24 cellular contexts compared by ENCODE assay signal in genomic region chr7:40859076-40859475, GRCh38.
"Had no signal": no experiment of that assay in that cellular context is flagged by ENCODE, and none has a peak within 500 bp of the region (broad histone marks: within the 10 kb centered on the region; RNA-seq: fewer than 3 reads in every experiment).

No MANE protein-coding gene starts in this region.

- H3K36me3 ChIP-seq: colonic mucosa, esophagus squamous epithelium had no signal

- H3K27ac ChIP-seq: ascending aorta, colonic mucosa, epithelial cell of prostate, esophagus squamous epithelium, VCaP had no signal

- DNase-seq: activated CD4-positive, alpha-beta memory T cell treated with anti-CD3 and anti-CD28 coated beads, Interleukin-2, amount 10 ng/mL, durations not matched to agents 7 days and 5 days; activated CD4-positive, alpha-beta T cell treated with anti-CD3 and anti-CD28 coated beads for 1 hour; activated CD4-positive, alpha-beta T cell treated with anti-CD3 and anti-CD28 coated beads for 4 hours; activated CD4-positive, alpha-beta T cell treated with anti-CD3 and anti-CD28 coated beads, Interleukin-2, amount 10 ng/mL, durations not matched to agents 7 days and 5 days; activated CD4-positive, alpha-beta T cell treated with anti-CD3 and anti-CD28 coated beads, Interleukin-2, amount 50 U/mL, for 4 hours; activated CD8-positive, alpha-beta memory T cell treated with anti-CD3 and anti-CD28 coated beads, Interleukin-2, amount 50 U/mL, for 48 hours; activated gamma-delta T cell; activated naive CD4-positive, alpha-beta T cell; activated naive CD4-positive, alpha-beta T cell treated with anti-CD3 and anti-CD28 coated beads, Interleukin-2, amount 10 ng/mL, durations not matched to agents 7 days and 5 days; activated naive CD8-positive, alpha-beta T cell treated with anti-CD3 and anti-CD28 coated beads, Interleukin-2, amount 10 ng/mL, durations not matched to agents 7 days and 5 days; activated T-cell treated with anti-CD3 and anti-CD28 coated beads for 4 hours; activated T-cell treated with anti-CD3 and anti-CD28 coated beads, Interleukin-2, amount 50 U/mL, for 24 hours; activated T-cell treated with anti-CD3 and anti-CD28 coated beads, Interleukin-2, amount 50 U/mL, for 72 hours; central memory CD4-positive, alpha-beta T cell; cerebellar nuclear complex; colonic mucosa; effector CD8-positive, alpha-beta T cell; esophagus squamous epithelium; T-helper 2 cell had no signal

- H3K27me3 ChIP-seq: ascending aorta, colonic mucosa, esophagus squamous epithelium had no signal

- H3K9me3 ChIP-seq: ascending aorta, colonic mucosa, esophagus squamous epithelium had no signal

- H3K4me3 ChIP-seq: ascending aorta, colonic mucosa, esophagus squamous epithelium had no signal

- H3K4me1 ChIP-seq: ascending aorta, colonic mucosa had no signal

- ATAC-seq: activated naive CD4-positive, alpha-beta T cell treated with anti-CD3 and anti-CD28 coated beads, Interleukin-2, amount 50 U/mL, for 72 hours; activated T-cell treated with anti-CD3 and anti-CD28 coated beads, Interleukin-2, amount 50 U/mL, for 72 hours; WTC11 had no signal
